8 cellular contexts compared by ENCODE assay signal in genomic region chr22:37018815-37019308, GRCh38. TPM values are rescaled to one million over a fixed set of nuclear protein-coding genes. Genes with fewer than 3 reads are reported as not detected.
A peak's percentile ranks its signal among the peaks of the same experiment; 100 is the strongest.
DNase-seq lines count a peak whose midpoint lies in the region; ATAC-seq and TF ChIP-seq lines count a peak whose summit lies in the region.

No MANE protein-coding gene starts in this region.

- no peaks in the 10 kb centered on the region for H3K27me3 ChIP-seq in CD4-positive, CD25-positive, alpha-beta regulatory T cell (ENCODE audit: control insufficient read depth, insufficient read depth, low read length)
- no peaks in the 10 kb centered on the region for H3K27me3 ChIP-seq in GM23248 (replicated peaks; ENCODE audit: insufficient read depth)
- no peaks in the 10 kb centered on the region for H3K27me3 ChIP-seq in colonic mucosa
- H3K27me3 ChIP-seq in stomach smooth muscle (ENCODE audit: control insufficient read depth in 1 of 2, insufficient read depth in 2 of 2, low read length in 2 of 2) = no peaks in the 10 kb centered on the region

- WGBS in GM23248 (ENCODE audit: low coverage in 1 of 2, low lambda C conversion rate in 2 of 2, missing lambda C conversion rate in 2 of 2), 2 experiments = 1 to 3% methylated on average over 30 to 31 of the region's 35 CpGs

- H4K20me1 ChIP-seq in GM23248 (ENCODE audit: insufficient read depth) = no peaks in the 10 kb centered on the region; the same call in 1 of the 2 replicates

- H2AFZ ChIP-seq in GM23248 = peak overlapping the region; percentile 92

- H3K9me3 ChIP-seq in CD4-positive, CD25-positive, alpha-beta regulatory T cell (ENCODE audit: control insufficient read depth in 2 of 2, low read length in 2 of 2) = no peaks in the 10 kb centered on the region
- H3K9me3 ChIP-seq in GM23248 (ENCODE audit: low read depth) (no peaks in the 10 kb centered on the region), colonic mucosa (no peaks in the 10 kb centered on the region), stomach smooth muscle (ENCODE audit: control insufficient read depth in 2 of 2, low read length in 2 of 2) (no peaks in the 10 kb centered on the region)

- in situ Hi-C loops in GM23248 (cut with MboI) = no loop called here

- no peak overlapping the region for H3K27ac Mint-ChIP-seq in CD4-positive, CD25-positive, alpha-beta regulatory T cell

- no peaks in the 10 kb centered on the region for H3K27me3 Mint-ChIP-seq in CD4-positive, CD25-positive, alpha-beta regulatory T cell

- DNase-seq in CD4-positive, CD25-positive, alpha-beta regulatory T cell = peak in 1 of 3 donors; percentile 6
- peak; percentile 57 for DNase-seq in GM23248
- DNase-seq in NCI-H69 (lab: John Stamatoyannopoulos, UW) = peak; percentile 58
- DNase-seq in colonic mucosa = peak; percentile 89
- peak; percentile 88 for DNase-seq in left kidney (ENCODE audit: low read depth, low spot score)
- DNase-seq in NCI-H1930 (lab: John Stamatoyannopoulos, UW) = no peak

- no peaks in the 10 kb centered on the region for H3K36me3 ChIP-seq in CD4-positive, CD25-positive, alpha-beta regulatory T cell (ENCODE audit: control insufficient read depth, insufficient read depth, low read length)
- H3K36me3 ChIP-seq in GM23248 (ENCODE audit: low read depth) (no peaks in the 10 kb centered on the region), colonic mucosa (no peaks in the 10 kb centered on the region), stomach smooth muscle (ENCODE audit: control insufficient read depth in 2 of 2, insufficient read depth in 2 of 2, low read length in 2 of 2) (peaks cover 0 to 3% of the 10 kb centered on the region in 2 donors)

- no peaks in the 10 kb centered on the region for H3F3A ChIP-seq in GM23248 (ENCODE audit: insufficient read depth)

- H3K4me1 Mint-ChIP-seq in CD4-positive, CD25-positive, alpha-beta regulatory T cell = peaks cover 0 to 22% (median 14%) of the 10 kb centered on the region in 4 donors

- H3K9ac ChIP-seq in GM23248 (peak overlapping the region; percentile 86), colonic mucosa (ENCODE audit: low read depth in 2 of 2, low read length in 2 of 2) (peak overlapping the region; percentile 83 to 94), stomach smooth muscle (ENCODE audit: low read length in 2 of 2) (peak overlapping the region; percentile 72 to 81)

- peak overlapping the region; percentile 81 for H3K4me2 ChIP-seq in GM23248 (ENCODE audit: unreplicated experiment)

- H3K4me3 Mint-ChIP-seq in CD4-positive, CD25-positive, alpha-beta regulatory T cell = peak overlapping the region; percentile 66 to 94 (median 75)

- H3K36me3 Mint-ChIP-seq in CD4-positive, CD25-positive, alpha-beta regulatory T cell = no peaks in the 10 kb centered on the region

- TF ChIP-seq CTCF in colonic mucosa (IDR thresholded peaks at IDR 0.05) = no peak

- intact Hi-C loops in colonic mucosa (cut with DNase I) = no loop called here

- H3K9me2 ChIP-seq in GM23248 (ENCODE audit: insufficient read depth) = no peaks in the 10 kb centered on the region

- no peaks in the 10 kb centered on the region for H3K9me3 Mint-ChIP-seq in CD4-positive, CD25-positive, alpha-beta regulatory T cell

- peaks cover 21% of the 10 kb centered on the region for H3K4me1 ChIP-seq in CD4-positive, CD25-positive, alpha-beta regulatory T cell (ENCODE audit: control insufficient read depth, insufficient read depth, low read length, poor library complexity, severe bottlenecking)
- 0 out of 2 replicates have a peak, but pooled peaks cover 5% of the 10 kb centered on the region for H3K4me1 ChIP-seq in GM23248 (ENCODE audit: insufficient read depth)
- peaks cover 49% of the 10 kb centered on the region for H3K4me1 ChIP-seq in colonic mucosa
- peaks cover 42% of the 10 kb centered on the region for H3K4me1 ChIP-seq in stomach smooth muscle (ENCODE audit: control insufficient read depth, insufficient read depth, low read length)

- H3K27ac ChIP-seq in CD4-positive, CD25-positive, alpha-beta regulatory T cell (ENCODE audit: insufficient read depth, low read length, poor library complexity, severe bottlenecking) = no peak overlapping the region
- H3K27ac ChIP-seq in GM23248 = peak overlapping the region; percentile 55
- peak overlapping the region; percentile 99 for H3K27ac ChIP-seq in colonic mucosa
- H3K27ac ChIP-seq in stomach smooth muscle (ENCODE audit: low read length) = peak overlapping the region; percentile 76

- H3K4me3 ChIP-seq in CD4-positive, CD25-positive, alpha-beta regulatory T cell (ENCODE audit: low read depth, low read length) = no peak overlapping the region
- H3K4me3 ChIP-seq in GM23248 (peak overlapping the region; percentile 96), colonic mucosa (peak overlapping the region; percentile 87), stomach smooth muscle (ENCODE audit: low read length in 2 of 2) (peak overlapping the region; percentile 75 to 85)

- H3K79me2 ChIP-seq in GM23248 (ENCODE audit: insufficient read depth) = peaks cover 15% of the 10 kb centered on the region

- peak in 1 of 2 donors; percentile 7 for ATAC-seq in CD4-positive, CD25-positive, alpha-beta regulatory T cell (ENCODE audit: low read depth in 2 of 2)
- no peak for ATAC-seq in GM21515 (IDR thresholded peaks at IDR 0.05; ENCODE audit: unreplicated experiment)

RNA-seq across cellular contexts. Expression of gene TST, which starts 0.4 kb away (rescaled TPM):
- not detected for total RNA-seq in CD4-positive, CD25-positive, alpha-beta regulatory T cell
- polyA plus RNA-seq in CD4-positive, CD25-positive, alpha-beta regulatory T cell = 1 to 10 TPM; 1.4 to 3.3 (median 1.8) TPM
- 44.5 and 46.7 TPM in 2 replicates for total RNA-seq in GM23248 (2014; rRNA removed; shearing (Covaris generic))
- 16.9 and 17.2 TPM in 2 replicates for polyA plus RNA-seq in GM23248 (2016; fragmentation: Nextera tagmentation; extraction: Ambion mirVana)
- 100 to 1,000 TPM; 410 to 474 TPM for total RNA-seq in colonic mucosa

RNA-seq across cellular contexts. Expression of gene MPST, which starts 0.7 kb away (rescaled TPM):
- total RNA-seq in CD4-positive, CD25-positive, alpha-beta regulatory T cell = 10.3 TPM
- polyA plus RNA-seq in CD4-positive, CD25-positive, alpha-beta regulatory T cell = 10 to 100 TPM; 11.4 to 32.6 (median 25.1) TPM
- 68.2 and 72.0 TPM in 2 replicates for total RNA-seq in GM23248 (2014; rRNA removed; shearing (Covaris generic))
- 48.5 and 50.1 TPM in 2 replicates for polyA plus RNA-seq in GM23248 (2016; fragmentation: Nextera tagmentation; extraction: Ambion mirVana)
- 100 to 1,000 TPM; 217 to 259 TPM for total RNA-seq in colonic mucosa

RNA-seq across cellular contexts. Expression of gene KCTD17, which starts 32.7 kb away (rescaled TPM):
- 33.5 TPM for total RNA-seq in CD4-positive, CD25-positive, alpha-beta regulatory T cell
- 10 to 100 TPM; 10.9 to 15.4 (median 12.7) TPM for polyA plus RNA-seq in CD4-positive, CD25-positive, alpha-beta regulatory T cell
- total RNA-seq in GM23248 (2014; rRNA removed; shearing (Covaris generic)) = 54.8 and 59.6 TPM in 2 replicates
- polyA plus RNA-seq in GM23248 (2016; fragmentation: Nextera tagmentation; extraction: Ambion mirVana) = 41.6 and 45.7 TPM in 2 replicates
- 10 to 100 TPM; 25.4 to 39.9 TPM for total RNA-seq in colonic mucosa

Comparison
In these comparisons a context has a peak if more than half of its experiments do, and no peak if none do; other contexts are left out.
1. DNase-seq: peak in GM23248 (single experiment), NCI-H69 (single experiment), colonic mucosa (single experiment) and left kidney (single experiment); none in NCI-H1930 (0 of 2).
2. RNA of gene TST, which starts 0.4 kb away (total RNA-seq): 410 to 474 TPM in colonic mucosa and 44.5 to 46.7 TPM in GM23248; not detected in CD4-positive, CD25-positive, alpha-beta regulatory T cell (single experiment); every median in the first group is over 10 times any median in the second.
3. Peak in every context shown above with its lines, with median percentiles within 50 percentile points of each other: H3K9ac ChIP-seq.